Comparison of ENCODE assay signal across 13 cellular contexts in the genomic region with DNA sequence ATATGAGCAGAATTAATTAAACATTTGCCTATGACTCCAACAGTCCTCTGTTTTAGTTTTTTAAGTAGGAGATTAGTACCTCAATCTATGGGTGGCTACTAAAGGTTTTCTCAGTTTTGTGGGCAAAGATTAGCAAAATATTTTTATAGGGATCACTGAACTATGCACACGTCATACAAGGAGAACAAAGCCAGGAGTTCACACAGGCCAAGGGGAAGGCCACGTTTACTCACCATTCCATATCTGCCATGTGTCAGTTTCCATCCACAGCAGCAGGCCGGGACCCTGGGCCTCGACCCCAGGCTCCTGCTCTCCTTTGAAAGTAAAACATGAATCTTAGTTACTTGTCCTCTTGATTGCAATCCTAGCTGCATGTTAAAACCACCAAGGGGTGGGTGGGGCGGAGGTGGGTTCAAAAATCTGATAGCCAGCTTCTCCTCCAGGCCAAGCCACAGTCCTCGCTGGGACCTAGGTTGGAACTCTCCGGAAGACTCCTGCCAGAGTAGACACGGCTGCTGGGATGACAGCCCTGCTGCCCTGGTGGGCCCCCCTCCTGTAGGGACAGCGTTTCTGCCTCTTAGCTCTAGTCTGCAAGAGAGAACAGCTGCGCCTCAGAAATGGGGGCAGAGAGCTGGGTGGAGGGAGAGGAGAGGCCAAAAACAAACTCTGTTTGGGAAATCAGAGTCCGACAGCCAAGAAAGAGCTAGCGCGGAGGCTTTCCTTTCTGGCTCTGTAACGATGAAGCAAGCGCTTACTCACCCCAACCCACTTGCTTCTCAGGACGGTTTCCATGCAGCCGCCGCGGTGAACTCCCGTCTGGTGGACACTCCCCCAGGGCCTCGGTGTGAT. TPM values are rescaled to one million over a fixed set of nuclear protein-coding genes. Genes with fewer than 3 reads are reported as not detected.
A peak's percentile ranks its signal among the peaks of the same experiment; 100 is the strongest.
DNase-seq lines count a peak whose midpoint lies in the region; ATAC-seq and TF ChIP-seq lines count a peak whose summit lies in the region.
"Had no signal": no experiment of that assay in that cellular context is flagged by ENCODE, and none has a peak within 500 bp of the region (broad histone marks: within the 10 kb centered on the region; RNA-seq: fewer than 3 reads in every experiment).

No MANE protein-coding gene starts in this region.

- no peak overlapping the region for H3K4me3 Mint-ChIP-seq in GM23338
- H3K4me3 Mint-ChIP-seq: activated CD4-positive, alpha-beta memory T cell treated with anti-CD3 and anti-CD28 coated beads, Interleukin-2, amount 10 ng/mL, durations not matched to agents 7 days and 5 days had no signal

- H3K27ac ChIP-seq in GM23338 (ENCODE audit: low read depth) (0 out of 2 replicates have a peak overlapping the region, but pooled peaks have one; percentile 50), esophagus muscularis mucosa (replicated peaks in 1 of 4) (peak overlapping the region; percentile 50 to 69 (median 68)), mesodermal cell (ENCODE audit: low read depth, low read length, severe bottlenecking) (peak overlapping the region; percentile 11)
- no peak overlapping the region for H3K27ac ChIP-seq in effector memory CD4-positive, alpha-beta T cell (ENCODE audit: insufficient read depth, low read length, poor library complexity, severe bottlenecking)

- no peak overlapping the region for H3K27ac Mint-ChIP-seq in GM23338
- H3K27ac Mint-ChIP-seq: activated CD4-positive, alpha-beta memory T cell treated with anti-CD3 and anti-CD28 coated beads, Interleukin-2, amount 10 ng/mL, durations not matched to agents 7 days and 5 days had no signal

- no peaks in the 10 kb centered on the region for H3K4me1 Mint-ChIP-seq in GM23338

- H3K4me1 ChIP-seq in GM23338 (ENCODE audit: insufficient read depth) = no peaks in the 10 kb centered on the region
- peaks cover 17 to 51% (median 48%) of the 10 kb centered on the region in 4 donors for H3K4me1 ChIP-seq in esophagus muscularis mucosa
- peaks cover 4% of the 10 kb centered on the region for H3K4me1 ChIP-seq in mesodermal cell (ENCODE audit: control insufficient read depth, insufficient read depth, low read length, poor library complexity, severe bottlenecking)
- H3K4me1 ChIP-seq in effector memory CD4-positive, alpha-beta T cell (ENCODE audit: control insufficient read depth, insufficient read depth, low read length, poor library complexity, severe bottlenecking) = no peaks in the 10 kb centered on the region

- TF ChIP-seq POLR2A in esophagus muscularis mucosa (IDR thresholded peaks at IDR 0.05; ENCODE audit: low read depth) = no peak

- H3K36me3 ChIP-seq in GM23338 (ENCODE audit: insufficient read depth) (peaks cover 55% of the 10 kb centered on the region), esophagus muscularis mucosa (peaks cover 45 to 99% (median 94%) of the 10 kb centered on the region in 4 donors), mesodermal cell (ENCODE audit: control insufficient read depth, insufficient read depth, low read length) (peaks cover 95% of the 10 kb centered on the region)
- H3K36me3 ChIP-seq in effector memory CD4-positive, alpha-beta T cell (ENCODE audit: control insufficient read depth, insufficient read depth, low read length) = peaks cover 97% of the 10 kb centered on the region

- 60% methylated on average over 16 of the region's 21 CpGs for WGBS in esophagus muscularis mucosa
- 92 to 93% methylated on average over 17 to 21 of the region's 21 CpGs for WGBS in mesodermal cell (ENCODE audit: insufficient coverage in 2 of 2), 2 experiments

- H3K9me3 ChIP-seq in esophagus muscularis mucosa = no peaks in the 10 kb centered on the region
- no peaks in the 10 kb centered on the region for H3K9me3 ChIP-seq in mesodermal cell (ENCODE audit: control insufficient read depth, low read length)
- no peaks in the 10 kb centered on the region for H3K9me3 ChIP-seq in effector memory CD4-positive, alpha-beta T cell (ENCODE audit: control insufficient read depth, low read length)

- TF ChIP-seq EP300 in esophagus muscularis mucosa (IDR thresholded peaks at IDR 0.05) = no peak

- H3K27me3 ChIP-seq in GM23338 (ENCODE audit: insufficient read depth) = no peaks in the 10 kb centered on the region
- no peaks in the 10 kb centered on the region for H3K27me3 ChIP-seq in esophagus muscularis mucosa
- H3K27me3 ChIP-seq in effector memory CD4-positive, alpha-beta T cell (replicated peaks; ENCODE audit: control insufficient read depth, insufficient read depth, low read length, poor library complexity, severe bottlenecking) = no peaks in the 10 kb centered on the region

- no peaks in the 10 kb centered on the region for H3K9me2 ChIP-seq in GM23338 (ENCODE audit: insufficient read depth)

- peaks cover 17% of the 10 kb centered on the region for H4K20me1 ChIP-seq in GM23338 (replicated peaks; ENCODE audit: insufficient read depth)

- H3K4me2 ChIP-seq in GM23338 = no peak overlapping the region

- H3K79me2 ChIP-seq in GM23338 (replicated peaks; ENCODE audit: insufficient read depth) = no peaks in the 10 kb centered on the region

- no peak overlapping the region for H2AFZ ChIP-seq in GM23338

- intact Hi-C loops in esophagus muscularis mucosa (cut with DNase I) = no loop called here

- DNase-seq in GM23338 (ENCODE audit: low spot score) (no peak), esophagus muscularis mucosa (ENCODE audit: extremely low spot score) (no peak), superior temporal gyrus (ENCODE audit: extremely low spot score) (peak; percentile 76), cerebellar cortex (ENCODE audit: low spot score) (no peak), NCI-H510A (lab: John Stamatoyannopoulos, UW) (no peak)
- no peak for DNase-seq in effector memory CD4-positive, alpha-beta T cell
- DNase-seq: activated CD4-positive, alpha-beta memory T cell treated with anti-CD3 and anti-CD28 coated beads, Interleukin-2, amount 10 ng/mL, durations not matched to agents 7 days and 5 days; NCI-H1417; NCI-H82; stimulated activated CD4-positive, alpha-beta T cell treated with anti-CD3 and anti-CD28 coated beads, Interleukin-15, amount 100 ng/mL, for 24 hours had no signal

- H3K9me3 Mint-ChIP-seq in GM23338 = no peaks in the 10 kb centered on the region
- H3K9me3 Mint-ChIP-seq: activated CD4-positive, alpha-beta memory T cell treated with anti-CD3 and anti-CD28 coated beads, Interleukin-2, amount 10 ng/mL, durations not matched to agents 7 days and 5 days had no signal

- ATAC-seq in GM23338 (no peak), HG03097 (IDR thresholded peaks at IDR 0.05; ENCODE audit: low FRiP score, unreplicated experiment) (no peak)
- ATAC-seq: esophagus mucosa had no signal

- H3K27me3 Mint-ChIP-seq in GM23338 (ENCODE audit: insufficient read depth, low read depth, poor library complexity) = peaks cover 7% of the 10 kb centered on the region
- H3K27me3 Mint-ChIP-seq: activated CD4-positive, alpha-beta memory T cell treated with anti-CD3 and anti-CD28 coated beads, Interleukin-2, amount 10 ng/mL, durations not matched to agents 7 days and 5 days had no signal

- H3F3A ChIP-seq in GM23338 (replicated peaks; ENCODE audit: low read depth) = no peaks in the 10 kb centered on the region; the same call in 1 of the 2 replicates

- no peak overlapping the region for H3K4me3 ChIP-seq in GM23338
- no peak overlapping the region for H3K4me3 ChIP-seq in esophagus muscularis mucosa
- no peak overlapping the region for H3K4me3 ChIP-seq in mesodermal cell (ENCODE audit: extremely low read depth, insufficient read depth, low read length, poor library complexity, severe bottlenecking)
- no peak overlapping the region for H3K4me3 ChIP-seq in effector memory CD4-positive, alpha-beta T cell (ENCODE audit: insufficient read depth, low read depth, low read length, poor library complexity, severe bottlenecking)

- peaks cover 94% of the 10 kb centered on the region for H3K36me3 Mint-ChIP-seq in GM23338 (ENCODE audit: low read depth)

- TF ChIP-seq CTCF in GM23338 (conservative IDR thresholded peaks at IDR 0.05; ENCODE audit: low read depth in 2 of 2) (no peak), esophagus muscularis mucosa (IDR thresholded peaks at IDR 0.05) (no peak)

TF ChIP-seq in GM23338, 12 proteins besides CTCF, POLR2A, EP300 and RAD21 (continues in another document):
- TF ChIP-seq STAT1 (IDR thresholded peaks at IDR 0.05; ENCODE audit: unreplicated experiment) = no peak
- no peak for TF ChIP-seq ZNF114 (CRISPR knock-in tag; IDR thresholded peaks at IDR 0.05)
- no peak for TF ChIP-seq CREB1 (CRISPR knock-in tag; IDR thresholded peaks at IDR 0.05; ENCODE audit: low read depth)
- no peak for TF ChIP-seq EZH2phosphoT487 (IDR thresholded peaks at IDR 0.05; ENCODE audit: unreplicated experiment)

RNA-seq across cellular contexts. Expression of a gene that starts 35.6 kb away (rescaled TPM):
- total RNA-seq in GM23338 (2014; rRNA removed; shearing (Covaris generic)) = 33.0 and 51.1 TPM in 2 replicates
- 25.1 and 29.0 TPM in 2 replicates for polyA plus RNA-seq in GM23338 (2016; fragmentation: Nextera tagmentation; extraction: Ambion mirVana)
- total RNA-seq in esophagus muscularis mucosa = 100 to 1,000 TPM in 1 of 4 donors, 10 to 100 TPM in 3; 75.5 to 103 (median 84.9) TPM
- polyA plus RNA-seq in mesodermal cell (2013, experiment 1 of 2) = 49.5 TPM
- polyA plus RNA-seq in mesodermal cell (2013, experiment 2 of 2) = 49.9 TPM
